Comparison of ENCODE assay signal across 24 cellular contexts in the genomic region with DNA sequence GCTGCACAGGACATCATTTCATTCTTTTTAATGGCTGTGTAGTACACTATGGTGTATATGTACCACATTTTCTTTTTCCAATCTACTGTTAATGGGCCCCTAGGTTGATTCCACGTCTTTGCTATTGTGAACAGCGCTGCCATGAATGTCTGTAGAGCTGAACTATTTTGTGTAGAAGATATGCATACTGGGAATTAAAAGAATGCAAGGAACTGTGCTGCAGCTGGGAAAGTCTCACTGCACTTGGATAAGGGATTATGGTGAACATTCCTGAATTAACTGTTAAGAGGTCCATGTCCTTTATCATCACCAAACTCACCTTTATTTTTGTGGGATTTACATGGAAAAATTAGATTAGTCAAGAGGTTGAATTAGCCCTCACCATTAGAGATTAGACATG.
DNase-seq lines count a peak whose midpoint lies in the region; ATAC-seq and TF ChIP-seq lines count a peak whose summit lies in the region.
"Had no signal": no experiment of that assay in that cellular context is flagged by ENCODE, and none has a peak within 500 bp of the region (broad histone marks: within the 10 kb centered on the region; RNA-seq: fewer than 3 reads in every experiment).

No MANE protein-coding gene starts in this region.

- H3K4ac ChIP-seq in IMR-90 (ENCODE audit: low read depth, low read length) = no peak overlapping the region
- no peak overlapping the region for H3K4ac ChIP-seq in trophoblast cell (ENCODE audit: low read depth, low read length)

- H3K36me3 Mint-ChIP-seq in mesothelial cell of epicardium = peaks cover 2% of the 10 kb centered on the region
- H3K36me3 Mint-ChIP-seq: CD14-positive monocyte; CD4-positive, alpha-beta memory T cell; CD4-positive, CD25-positive, alpha-beta regulatory T cell; CD8-positive, alpha-beta memory T cell had no signal

- in situ Hi-C loops in IMR-90 (cut with MboI; ENCODE audit: low sequenced_read_pairs) = no loop called here

- H2BK12ac ChIP-seq in trophoblast cell (ENCODE audit: low read length) = no peak overlapping the region

- no peaks in the 10 kb centered on the region for H3K27me3 Mint-ChIP-seq in mesothelial cell of epicardium (ENCODE audit: low read depth)
- H3K27me3 Mint-ChIP-seq: CD4-positive, CD25-positive, alpha-beta regulatory T cell had no signal

- no peaks in the 10 kb centered on the region for H3K9me3 ChIP-seq in IMR-90 (ENCODE audit: control insufficient read depth, insufficient read depth, low read length)
- H3K9me3 ChIP-seq in trophoblast cell (ENCODE audit: insufficient read depth, low read depth, low read length) = no peaks in the 10 kb centered on the region
- H3K9me3 ChIP-seq in tibial nerve = no peaks in the 10 kb centered on the region
- H3K9me3 ChIP-seq in left lung = no peaks in the 10 kb centered on the region
- H3K9me3 ChIP-seq: BE2C, BLaER1 had no signal

- H2BK5ac ChIP-seq in IMR-90 (ENCODE audit: low read depth, low read length, poor library complexity, severe bottlenecking) = no peak overlapping the region
- H2BK5ac ChIP-seq in trophoblast cell (ENCODE audit: low read depth, low read length, poor library complexity) = no peak overlapping the region

- H3K14ac ChIP-seq in IMR-90 (replicated peaks; ENCODE audit: low read depth, low read length) (no peak overlapping the region), trophoblast cell (ENCODE audit: low read length) (no peak overlapping the region)

- H3K36me3 ChIP-seq in IMR-90 (ENCODE audit: control insufficient read depth, insufficient read depth, low read length) (no peaks in the 10 kb centered on the region), trophoblast cell (ENCODE audit: control insufficient read depth in 1 of 2, insufficient read depth in 2 of 2, low read length in 2 of 2) (no peaks in the 10 kb centered on the region), tibial nerve (no peaks in the 10 kb centered on the region), left lung (no peaks in the 10 kb centered on the region)
- H3K36me3 ChIP-seq: BE2C, BLaER1 had no signal

- H2AFZ ChIP-seq in IMR-90 (replicated peaks; ENCODE audit: low read length, poor library complexity) (no peak overlapping the region), trophoblast cell (ENCODE audit: insufficient read depth, low read length, poor library complexity) (no peak overlapping the region)

- peaks cover 9% of the 10 kb centered on the region for H3K9me3 Mint-ChIP-seq in mesothelial cell of epicardium

- no peak overlapping the region for H3K4me3 Mint-ChIP-seq in mesothelial cell of epicardium
- H3K4me3 Mint-ChIP-seq: CD14-positive monocyte; CD4-positive, alpha-beta memory T cell; CD4-positive, CD25-positive, alpha-beta regulatory T cell; CD8-positive, alpha-beta memory T cell had no signal

- H3K27ac ChIP-seq in IMR-90 (ENCODE audit: insufficient read depth, low read length) (no peak overlapping the region), trophoblast cell (ENCODE audit: low read depth, low read length) (no peak overlapping the region), tibial nerve (no peak overlapping the region), left lung (no peak overlapping the region)
- H3K27ac ChIP-seq: BLaER1 had no signal

- dilution Hi-C loops in IMR-90 (cut with HindIII; ENCODE audit: low sequenced_read_pairs, unreplicated experiment) = no loop called here

- no peak overlapping the region for H4K5ac ChIP-seq in IMR-90 (ENCODE audit: low read depth, low read length)

- intact Hi-C loops in IMR-90 (cut with micrococcal nuclease) (no loop called here), left lung (cut with DNase I) (no loop called here)

- H3K4me1 ChIP-seq in IMR-90 (ENCODE audit: control insufficient read depth, insufficient read depth, low read length) (no peaks in the 10 kb centered on the region; the same call in 1 of the 2 replicates), trophoblast cell (ENCODE audit: control insufficient read depth in 1 of 2, insufficient read depth in 2 of 2, low read length in 2 of 2) (no peaks in the 10 kb centered on the region), tibial nerve (peaks cover 0 to 6% (median 0%) of the 10 kb centered on the region in 4 donors), left lung (no peaks in the 10 kb centered on the region)
- H3K4me1 ChIP-seq: BE2C had no signal

- no peaks in the 10 kb centered on the region for H3K79me2 ChIP-seq in trophoblast cell (ENCODE audit: control insufficient read depth, insufficient read depth, low read length, poor library complexity)

- H3K9ac ChIP-seq in IMR-90 (ENCODE audit: low read depth, low read length) (no peak overlapping the region), trophoblast cell (ENCODE audit: low read length) (no peak overlapping the region)
- H3K9ac ChIP-seq: BLaER1 had no signal

- WGBS in IMR-90 (ENCODE audit: extremely low coverage in 2 of 2, insufficient read length in 1 of 2), 2 experiments = no CpG with 5 or more reads among the region's 2 CpGs
- no CpG with 5 or more reads among the region's 2 CpGs for WGBS in trophoblast cell (ENCODE audit: extremely low coverage, insufficient coverage, insufficient read length)
- WGBS in tibial nerve, 2 donors = 57 to 73% methylated on average over 2 of the region's 2 CpGs

- no peak overlapping the region for H3K27ac Mint-ChIP-seq in mesothelial cell of epicardium
- H3K27ac Mint-ChIP-seq: CD14-positive monocyte; CD4-positive, alpha-beta memory T cell; CD4-positive, CD25-positive, alpha-beta regulatory T cell; CD8-positive, alpha-beta memory T cell had no signal

- TF ChIP-seq POLR2A in IMR-90 (IDR thresholded peaks at IDR 0.05; ENCODE audit: low read depth, low read length) (no peak), tibial nerve (IDR thresholded peaks at IDR 0.05) (no peak)

- H4K8ac ChIP-seq in IMR-90 (ENCODE audit: low read depth in 2 of 2, low read length in 2 of 2) = no peak overlapping the region
- H4K8ac ChIP-seq in trophoblast cell (ENCODE audit: low read depth, low read length) = no peak overlapping the region

- no peak overlapping the region for H4K12ac ChIP-seq in trophoblast cell (ENCODE audit: low read depth, low read length)

- no peaks in the 10 kb centered on the region for H3K79me1 ChIP-seq in IMR-90 (ENCODE audit: low read depth in 1 of 2, low read length in 2 of 2)
- H3K79me1 ChIP-seq in trophoblast cell (ENCODE audit: low read length) = no peaks in the 10 kb centered on the region

- no peak overlapping the region for H3K56ac ChIP-seq in IMR-90 (ENCODE audit: extremely low read depth, insufficient read depth, low read length)

- no peak overlapping the region for H2BK120ac ChIP-seq in IMR-90 (ENCODE audit: low read depth, low read length)
- no peak overlapping the region for H2BK120ac ChIP-seq in trophoblast cell (ENCODE audit: insufficient read depth, low read length, poor library complexity)

- no peaks in the 10 kb centered on the region for H4K20me1 ChIP-seq in IMR-90 (ENCODE audit: insufficient read depth, low read length)
- H4K20me1 ChIP-seq: BLaER1 had no signal

- no peak overlapping the region for H2BK20ac ChIP-seq in IMR-90 (ENCODE audit: low read depth, low read length)

- H3K18ac ChIP-seq in IMR-90 (ENCODE audit: low read depth, low read length) = no peak overlapping the region
- H3K18ac ChIP-seq in trophoblast cell (ENCODE audit: low read length) = no peak overlapping the region

- H2AK9ac ChIP-seq in IMR-90 (replicated peaks; ENCODE audit: low read depth, low read length, poor library complexity) = no peak overlapping the region

- H3K27me3 ChIP-seq in IMR-90 (ENCODE audit: control insufficient read depth, insufficient read depth, low read length) (peaks cover 7% of the 10 kb centered on the region), trophoblast cell (ENCODE audit: insufficient read depth, low read length) (no peaks in the 10 kb centered on the region), tibial nerve (no peaks in the 10 kb centered on the region), left lung (no peaks in the 10 kb centered on the region)
- H3K27me3 ChIP-seq: BLaER1 had no signal

- no peaks in the 10 kb centered on the region for H3K9me1 ChIP-seq in IMR-90 (ENCODE audit: insufficient read depth, low read length)

- H3K4me3 ChIP-seq in IMR-90 (ENCODE audit: insufficient read depth, low read depth, low read length) (no peak overlapping the region), trophoblast cell (ENCODE audit: low read depth, low read length) (no peak overlapping the region), tibial nerve (no peak overlapping the region), left lung (no peak overlapping the region)
- H3K4me3 ChIP-seq: BLaER1 had no signal

- H2BK15ac ChIP-seq in IMR-90 (ENCODE audit: low read depth, low read length) = no peak overlapping the region

- no peak overlapping the region for H3K23ac ChIP-seq in IMR-90 (ENCODE audit: low read depth, low read length)
- no peak overlapping the region for H3K23ac ChIP-seq in trophoblast cell (ENCODE audit: low read length)

- H4K91ac ChIP-seq in IMR-90 (ENCODE audit: insufficient read depth, low read depth, low read length) = no peak overlapping the region
- H4K91ac ChIP-seq in trophoblast cell (ENCODE audit: low read depth, low read length) = no peak overlapping the region

- BruUV-seq in IMR-90 (replicated peaks; lab: Mats Ljungman, UMichigan) = no TSS peak

- CTCF ChIA-PET in IMR-90 (lab: Yijun Ruan, JAX) = no interaction called here

- POLR2A ChIA-PET in IMR-90 (lab: Charles Lee; ENCODE audit: unreplicated experiment) = no interaction called here

- no peak for TF ChIP-seq CTCF in IMR-90 (conservative IDR thresholded peaks at IDR 0.05; ENCODE audit: low read depth, low read length)
- no peak for TF ChIP-seq CTCF in tibial nerve (IDR thresholded peaks at IDR 0.05)
- no peak for TF ChIP-seq CTCF in mesothelial cell of epicardium (IDR thresholded peaks at IDR 0.05; ENCODE audit: unreplicated experiment)
- TF ChIP-seq CTCF in left lung (IDR thresholded peaks at IDR 0.05) = no peak

- H3K4me2 ChIP-seq in IMR-90 (ENCODE audit: low read depth, low read length) = no peak overlapping the region
- no peak overlapping the region for H3K4me2 ChIP-seq in trophoblast cell (ENCODE audit: low read length)
- H3K4me2 ChIP-seq: BLaER1 had no signal

- peaks cover 21% of the 10 kb centered on the region for H3K4me1 Mint-ChIP-seq in mesothelial cell of epicardium
- H3K4me1 Mint-ChIP-seq: CD14-positive monocyte; CD4-positive, alpha-beta memory T cell; CD4-positive, CD25-positive, alpha-beta regulatory T cell; CD8-positive, alpha-beta memory T cell had no signal

- DNase-seq in EH (ENCODE audit: low read depth) (peak; percentile 47), IMR-90 (no peak), astrocyte of the hippocampus (ENCODE audit: low read depth, low spot score) (peak; percentile 23), trophoblast cell (peak; percentile 58 to 78), tibial nerve (ENCODE audit: low spot score in 2 of 2) (no peak), mesothelial cell of epicardium (ENCODE audit: low spot score in 2 of 2, unreplicated experiment in 2 of 2) (no peak), left lung (no peak)
- DNase-seq: 8988T; ACHN; BE2C; C1 segment of cervical spinal cord; CD4-positive, alpha-beta memory T cell; CD4-positive, CD25-positive, alpha-beta regulatory T cell; CD8-positive, alpha-beta memory T cell; COR-L47; DMS 273 treated with DMSO at 0.1 percent for 48 hours; DMS153; DMS53; DMS79; DND-41; GF-D8 had no signal

- no peak overlapping the region for H2AK5ac ChIP-seq in IMR-90 (ENCODE audit: low read depth, low read length)
- H2AK5ac ChIP-seq in trophoblast cell (ENCODE audit: low read length) = no peak overlapping the region

- no peak for TF ChIP-seq RAD21 in IMR-90 (IDR thresholded peaks at IDR 0.05; ENCODE audit: low read length)

- ATAC-seq in IMR-90 (ENCODE audit: low read depth) (peak; percentile 51; the same call in 1 of the 2 replicates), left lung (no peak), HG03439 (IDR thresholded peaks at IDR 0.05; ENCODE audit: unreplicated experiment) (no peak)

- TF ChIP-seq EP300 in tibial nerve (IDR thresholded peaks at IDR 0.05) = no peak

Comparison
In these comparisons a context has a peak if more than half of its experiments do, and no peak if none do; other contexts are left out.
1. DNase-seq: peak in EH (single experiment), astrocyte of the hippocampus (single experiment) and trophoblast cell (2 of 2); none in IMR-90 (single experiment), tibial nerve (0 of 2), mesothelial cell of epicardium (0 of 2) and left lung (0 of 2).